12 cellular contexts compared by ENCODE assay signal in the genomic region with DNA sequence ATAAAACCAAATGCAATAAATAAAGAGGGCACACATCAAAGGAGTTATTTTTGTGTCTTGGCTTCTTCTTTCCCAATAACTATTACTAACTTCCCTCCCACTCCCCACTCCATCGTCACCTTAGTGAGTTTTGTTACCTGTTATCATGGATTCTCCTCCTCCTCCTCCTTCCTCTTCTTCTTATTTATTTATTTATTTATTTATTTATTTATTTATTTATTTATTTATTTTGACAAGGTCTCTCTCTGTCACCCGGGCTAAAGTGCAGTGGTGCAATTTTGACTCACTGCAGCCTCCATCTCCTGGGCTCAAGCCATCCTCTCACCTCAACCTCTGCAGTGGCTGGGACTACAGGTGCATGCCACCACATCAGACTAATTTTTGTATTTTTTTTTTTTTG. TPM values are rescaled to one million over a fixed set of nuclear protein-coding genes. Genes with fewer than 3 reads are reported as not detected.
"Had no signal": no experiment of that assay in that cellular context is flagged by ENCODE, and none has a peak within 500 bp of the region (broad histone marks: within the 10 kb centered on the region; RNA-seq: fewer than 3 reads in every experiment).

No MANE protein-coding gene starts in this region.

- H3K9me3 Mint-ChIP-seq: GM23338, H9, HFFc6 had no signal

- H3K27ac Mint-ChIP-seq: GM23338, H9, HFFc6 had no signal

- H3K4me2 ChIP-seq: GM23338 had no signal

- H3K36me3 ChIP-seq: HAP-1 had no signal

- DNase-seq: GM23248, GOT3, H7, H9, HCEC 1CT, HFFc6 had no signal

- H3K4me3 Mint-ChIP-seq: GM23338, H9, HFFc6 had no signal

- H3K4me1 ChIP-seq: HAP-1 had no signal

- H2AFZ ChIP-seq: GM23248, GM23338 had no signal

- ATAC-seq: GM23338, HCT116 had no signal

- H3K9me3 ChIP-seq: HAP-1 had no signal

- H3K27ac ChIP-seq: GM23248 had no signal

- FAIRE-seq: H1, H54 had no signal

- H3K4me3 ChIP-seq: GM23248, GM23338, HAP-1 had no signal

RNA-seq across cellular contexts. Expression of a gene that starts 26.4 kb away (rescaled TPM):
- total RNA-seq: GM23248, H4, HFFc6 had no signal
- polyA plus RNA-seq: GM23248 had no signal
